24 cellular contexts compared by ENCODE assay signal in the genomic region with DNA sequence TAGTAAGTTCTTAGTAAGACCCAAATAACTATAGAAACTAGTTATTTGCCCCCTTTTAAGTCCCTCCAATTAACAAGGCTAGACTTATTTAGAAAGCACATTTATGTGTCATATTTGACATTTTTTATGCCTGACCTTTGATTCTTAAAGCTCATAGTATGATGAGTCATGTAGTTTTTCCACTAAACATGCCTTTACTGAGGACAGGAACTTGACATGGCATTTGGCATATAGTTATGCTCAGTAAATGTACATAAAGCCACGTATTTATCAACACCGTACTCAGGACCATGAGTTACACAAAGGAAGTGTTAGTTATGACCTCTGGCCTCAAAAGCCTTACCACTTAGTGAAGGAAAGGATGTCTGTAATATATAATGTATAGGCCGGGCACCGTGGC.
A peak's percentile ranks its signal among the peaks of the same experiment; 100 is the strongest.
DNase-seq lines count a peak whose midpoint lies in the region; ATAC-seq and TF ChIP-seq lines count a peak whose summit lies in the region.
"Had no signal": no experiment of that assay in that cellular context is flagged by ENCODE, and none has a peak within 500 bp of the region (broad histone marks: within the 10 kb centered on the region; RNA-seq: fewer than 3 reads in every experiment).

No MANE protein-coding gene starts in this region.

- BruUV-seq in MCF 10A (replicated peaks; lab: Mats Ljungman, UMichigan) = no TSS peak

- POLR2A ChIA-PET in MCF 10A (lab: Yijun Ruan, JAX) = no interaction called here

- TF ChIP-seq CTCF in MCF 10A (IDR thresholded peaks at IDR 0.05; ENCODE audit: unreplicated experiment) (no peak), breast epithelium (IDR thresholded peaks at IDR 0.05) (no peak)

- no peaks in the 10 kb centered on the region for H3K9me3 Mint-ChIP-seq in MCF 10A (ENCODE audit: unreplicated experiment)
- H3K9me3 Mint-ChIP-seq in stimulated activated naive B cell treated with anti-CD40 and anti-IgM and Interleukin-4, amounts not matched to agents 10 μg/mL and 1 μg/mL and 100 μg/mL, for 72 hours = no peaks in the 10 kb centered on the region
- H3K9me3 Mint-ChIP-seq: activated naive CD4-positive, alpha-beta T cell treated with anti-CD3 and anti-CD28 coated beads for 36 hours; activated T-cell treated with anti-CD3 and anti-CD28 coated beads, Interleukin-2, amount 50 U/mL, for 24 hours; memory B cell; naive thymus-derived CD4-positive, alpha-beta T cell had no signal

- peak; percentile 69 to 73 for ATAC-seq in stimulated activated naive B cell treated with anti-CD40 and anti-IgM and Interleukin-4, amounts not matched to agents 10 μg/mL and 1 μg/mL and 100 μg/mL, for 72 hours (replicated peaks)
- ATAC-seq in HG02678 (IDR thresholded peaks at IDR 0.05; ENCODE audit: unreplicated experiment) (no peak), left ventricle myocardium superior (no peak)
- ATAC-seq: gastroesophageal sphincter; naive thymus-derived CD4-positive, alpha-beta T cell; T-helper 17 cell had no signal

- H3K27me3 ChIP-seq in breast epithelium = no peaks in the 10 kb centered on the region
- H3K27me3 ChIP-seq: BLaER1 treated with 17β-estradiol and CSF1 and Interleukin-3, amounts not matched to agents 10 nM and 100 nM; gastroesophageal sphincter; right atrium auricular region; testis had no signal

- H3K27ac ChIP-seq in breast epithelium = no peak overlapping the region
- H3K27ac ChIP-seq: BLaER1 treated with 17β-estradiol and CSF1 and Interleukin-3, amounts not matched to agents 10 nM and 100 nM; epithelial cell of prostate; gastroesophageal sphincter; right atrium auricular region; testis; VCaP had no signal

- H3K9me3 ChIP-seq in breast epithelium = no peaks in the 10 kb centered on the region
- H3K9me3 ChIP-seq: BLaER1 treated with 17β-estradiol and CSF1 and Interleukin-3, amounts not matched to agents 10 nM and 100 nM; gastroesophageal sphincter; right atrium auricular region; testis had no signal

- no peaks in the 10 kb centered on the region for H3K4me1 ChIP-seq in breast epithelium
- H3K4me1 ChIP-seq: gastroesophageal sphincter, right atrium auricular region, testis had no signal

- CTCF ChIA-PET in MCF 10A (lab: Yijun Ruan, JAX) = interaction anchor here (0.6 kb wide), 1 partner anchor 13 kb away, joined by 6 read pairs; no protein-coding TSS in a partner anchor

- H3K36me3 ChIP-seq in breast epithelium = no peaks in the 10 kb centered on the region
- H3K36me3 ChIP-seq: BLaER1 treated with 17β-estradiol and CSF1 and Interleukin-3, amounts not matched to agents 10 nM and 100 nM; gastroesophageal sphincter; right atrium auricular region had no signal

- intact Hi-C loops in MCF 10A (cut with micrococcal nuclease) (no loop called here), breast epithelium (cut with DNase I; ENCODE audit: low total_unique reads) (no loop called here), left ventricle myocardium superior (cut with micrococcal nuclease) (no loop called here)

- H3K27me3 Mint-ChIP-seq in MCF 10A (ENCODE audit: insufficient read depth, unreplicated experiment) = peaks cover 14% of the 10 kb centered on the region
- peaks cover 15 to 19% of the 10 kb centered on the region in 2 donors for H3K27me3 Mint-ChIP-seq in stimulated activated naive B cell treated with anti-CD40 and anti-IgM and Interleukin-4, amounts not matched to agents 10 μg/mL and 1 μg/mL and 100 μg/mL, for 72 hours

- no peaks in the 10 kb centered on the region for H3K4me1 Mint-ChIP-seq in MCF 10A (ENCODE audit: insufficient read depth, unreplicated experiment)
- H3K4me1 Mint-ChIP-seq in stimulated activated naive B cell treated with anti-CD40 and anti-IgM and Interleukin-4, amounts not matched to agents 10 μg/mL and 1 μg/mL and 100 μg/mL, for 72 hours = peaks cover 3 to 14% of the 10 kb centered on the region in 2 donors
- H3K4me1 Mint-ChIP-seq: memory B cell; naive thymus-derived CD4-positive, alpha-beta T cell; T-helper 17 cell had no signal

- H3K4me3 ChIP-seq in breast epithelium = no peak overlapping the region
- H3K4me3 ChIP-seq: BLaER1 treated with 17β-estradiol and CSF1 and Interleukin-3, amounts not matched to agents 10 nM and 100 nM; gastroesophageal sphincter; right atrium auricular region; testis had no signal

- H3K36me3 Mint-ChIP-seq in MCF 10A (ENCODE audit: insufficient read depth, unreplicated experiment) = no peaks in the 10 kb centered on the region
- no peaks in the 10 kb centered on the region for H3K36me3 Mint-ChIP-seq in stimulated activated naive B cell treated with anti-CD40 and anti-IgM and Interleukin-4, amounts not matched to agents 10 μg/mL and 1 μg/mL and 100 μg/mL, for 72 hours
- H3K36me3 Mint-ChIP-seq: memory B cell; naive thymus-derived CD4-positive, alpha-beta T cell had no signal

- DNase-seq in MCF 10A (ENCODE audit: unreplicated experiment) = peak; percentile 23
- no peak for DNase-seq in breast epithelium (ENCODE audit: low spot score in 2 of 2)
- DNase-seq in M059J (ENCODE audit: low read depth) = peak; percentile 36
- DNase-seq in dedifferentiated amniotic fluid mesenchymal stem cell (ENCODE audit: extremely low spot score) = peak; percentile 35
- DNase-seq in stimulated activated naive B cell treated with anti-CD40 and anti-IgM and Interleukin-4, amounts not matched to agents 10 μg/mL and 1 μg/mL and 100 μg/mL, for 72 hours = no peak
- no peak for DNase-seq in GOT3 (lab: John Stamatoyannopoulos, UW)
- DNase-seq in left ventricle myocardium superior = no peak
- DNase-seq: activated CD4-positive, alpha-beta T cell treated with anti-CD3 and anti-CD28 coated beads, Interleukin-2, amount 50 U/mL, for 48 hours; activated naive CD4-positive, alpha-beta T cell treated with anti-CD3 and anti-CD28 coated beads for 36 hours; activated T-cell treated with anti-CD3 and anti-CD28 coated beads, Interleukin-2, amount 50 U/mL, for 24 hours; GDM1; naive thymus-derived CD4-positive, alpha-beta T cell; NCI-H1092 treated with DMSO at 0.1 percent for 48 hours; NCI-H2029; NCI-H345; T-helper 17 cell; testis had no signal

- no peak for TF ChIP-seq POLR2A in breast epithelium (IDR thresholded peaks at IDR 0.05)

- H3K4me3 Mint-ChIP-seq in MCF 10A (ENCODE audit: unreplicated experiment) = no peak overlapping the region
- H3K4me3 Mint-ChIP-seq in stimulated activated naive B cell treated with anti-CD40 and anti-IgM and Interleukin-4, amounts not matched to agents 10 μg/mL and 1 μg/mL and 100 μg/mL, for 72 hours = no peak overlapping the region
- H3K4me3 Mint-ChIP-seq: activated naive CD4-positive, alpha-beta T cell treated with anti-CD3 and anti-CD28 coated beads for 36 hours; activated T-cell treated with anti-CD3 and anti-CD28 coated beads, Interleukin-2, amount 50 U/mL, for 24 hours; memory B cell; naive thymus-derived CD4-positive, alpha-beta T cell; T-helper 17 cell had no signal

- H3K27ac Mint-ChIP-seq in MCF 10A (ENCODE audit: low read depth, unreplicated experiment) = no peak overlapping the region
- H3K27ac Mint-ChIP-seq in stimulated activated naive B cell treated with anti-CD40 and anti-IgM and Interleukin-4, amounts not matched to agents 10 μg/mL and 1 μg/mL and 100 μg/mL, for 72 hours = no peak overlapping the region
- H3K27ac Mint-ChIP-seq: activated naive CD4-positive, alpha-beta T cell treated with anti-CD3 and anti-CD28 coated beads for 36 hours; activated T-cell treated with anti-CD3 and anti-CD28 coated beads, Interleukin-2, amount 50 U/mL, for 24 hours; memory B cell; naive thymus-derived CD4-positive, alpha-beta T cell; T-helper 17 cell had no signal

Comparison
In these comparisons a context has a peak if more than half of its experiments do, and no peak if none do; other contexts are left out.
1. DNase-seq: peak in MCF 10A (single experiment), M059J (single experiment) and dedifferentiated amniotic fluid mesenchymal stem cell (single experiment); none in breast epithelium (0 of 2), stimulated activated naive B cell treated with anti-CD40 and anti-IgM and Interleukin-4, amounts not matched to agents 10 μg/mL and 1 μg/mL and 100 μg/mL, for 72 hours (single experiment), GOT3 (single experiment) and left ventricle myocardium superior (single experiment).
2. ATAC-seq: peak in stimulated activated naive B cell treated with anti-CD40 and anti-IgM and Interleukin-4, amounts not matched to agents 10 μg/mL and 1 μg/mL and 100 μg/mL, for 72 hours (2 of 2); none in HG02678 (single experiment) and left ventricle myocardium superior (single experiment).